9 cellular contexts compared by ENCODE assay signal in the genomic region with DNA sequence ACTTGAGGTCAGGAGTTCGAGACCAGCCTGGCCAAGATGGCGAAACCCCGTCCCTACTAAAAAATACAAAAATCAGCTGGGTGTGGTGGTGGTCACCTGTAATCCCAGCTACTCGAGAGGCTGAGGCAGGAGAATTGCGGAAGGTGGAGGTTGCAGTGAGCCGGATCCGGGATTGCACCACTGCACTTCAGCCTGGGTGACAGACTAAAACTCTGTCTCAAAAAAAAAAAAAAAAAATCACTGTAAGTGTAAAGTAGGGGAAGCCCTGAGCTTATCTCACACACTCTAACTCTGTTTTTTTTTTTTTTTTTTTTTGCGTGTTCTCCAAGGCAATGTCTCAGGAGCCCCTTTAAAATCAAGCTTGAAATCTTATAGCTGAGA. TPM values are rescaled to one million over a fixed set of nuclear protein-coding genes. Genes with fewer than 3 reads are reported as not detected.
DNase-seq lines count a peak whose midpoint lies in the region; ATAC-seq and TF ChIP-seq lines count a peak whose summit lies in the region.
"Had no signal": no experiment of that assay in that cellular context is flagged by ENCODE, and none has a peak within 500 bp of the region (broad histone marks: within the 10 kb centered on the region; RNA-seq: fewer than 3 reads in every experiment).

No MANE protein-coding gene starts in this region.

- peaks cover 8% of the 10 kb centered on the region for H3K36me3 Mint-ChIP-seq in central memory CD8-positive, alpha-beta T cell (ENCODE audit: insufficient read depth)

- peak overlapping the region; percentile 73; the same call in 1 of the 2 replicates for H2BK20ac ChIP-seq in IMR-90 (ENCODE audit: low read depth, low read length)

- H4K20me1 ChIP-seq in IMR-90 (ENCODE audit: insufficient read depth, low read length) = no peaks in the 10 kb centered on the region

- no peak for TF ChIP-seq POLR2A in IMR-90 (IDR thresholded peaks at IDR 0.05; ENCODE audit: low read depth, low read length)

- no peak for DNase-seq in IMR-90
- DNase-seq in central memory CD8-positive, alpha-beta T cell (ENCODE audit: low spot score in 2 of 2) = no peak
- DNase-seq in mucosa of descending colon = no peak
- DNase-seq in NCI-H1105 treated with DMSO at 0.1 percent for 48 hours (lab: John Stamatoyannopoulos, UW) = no peak

- H3K4me1 ChIP-seq in IMR-90 (ENCODE audit: control insufficient read depth, insufficient read depth, low read length) (peaks cover 8% of the 10 kb centered on the region), mucosa of descending colon (ENCODE audit: low read depth) (peaks cover 5% of the 10 kb centered on the region)

- H3K14ac ChIP-seq in IMR-90 (replicated peaks; ENCODE audit: low read depth, low read length) = no peak overlapping the region

- no CpG with 5 or more reads among the region's 8 CpGs for WGBS in IMR-90 (ENCODE audit: extremely low coverage in 2 of 2, insufficient read length in 1 of 2), 2 experiments

- peak overlapping the region; percentile 43 for H4K5ac ChIP-seq in IMR-90 (ENCODE audit: low read depth, low read length)

- peak overlapping the region in 1 of 2 experiments; percentile 45; a peak in 2 of 4 replicates for H4K8ac ChIP-seq in IMR-90 (ENCODE audit: low read depth in 2 of 2, low read length in 2 of 2)

- H3K27me3 Mint-ChIP-seq in central memory CD8-positive, alpha-beta T cell = no peaks in the 10 kb centered on the region

- no peak overlapping the region for H3K4me3 ChIP-seq in IMR-90 (ENCODE audit: insufficient read depth, low read depth, low read length)
- H3K4me3 ChIP-seq in mucosa of descending colon = no peak overlapping the region

- H3K36me3 ChIP-seq in IMR-90 (ENCODE audit: control insufficient read depth, insufficient read depth, low read length) (peaks cover 4% of the 10 kb centered on the region), mucosa of descending colon (ENCODE audit: low read depth) (no peaks in the 10 kb centered on the region)

- peaks cover 0 to 23% of the 10 kb centered on the region in 2 experiments; a peak in 2 of 4 replicates for H3K79me1 ChIP-seq in IMR-90 (ENCODE audit: low read depth in 1 of 2, low read length in 2 of 2)

- H3K9me1 ChIP-seq in IMR-90 (ENCODE audit: insufficient read depth, low read length) = peaks cover 6% of the 10 kb centered on the region

- H2BK5ac ChIP-seq in IMR-90 (ENCODE audit: low read depth, low read length, poor library complexity, severe bottlenecking) = peak overlapping the region; percentile 84

- TF ChIP-seq RAD21 in IMR-90 (IDR thresholded peaks at IDR 0.05; ENCODE audit: low read length) = no peak

- H3K27ac Mint-ChIP-seq in central memory CD8-positive, alpha-beta T cell (ENCODE audit: low read depth) = peak overlapping the region; percentile 96

- POLR2A ChIA-PET in IMR-90 (lab: Charles Lee; ENCODE audit: unreplicated experiment) = interaction anchor here (0.8 to 1.1 kb wide), 3 partner anchors 20 to 115 kb away, joined by 3 to 5 read pairs (median 3); no protein-coding TSS in a partner anchor

- H3K23ac ChIP-seq in IMR-90 (ENCODE audit: low read depth, low read length) = peak overlapping the region; percentile 6; the same call in 1 of the 2 replicates

- H3K9ac ChIP-seq in IMR-90 (ENCODE audit: low read depth, low read length) = 0 out of 2 replicates have a peak overlapping the region, but pooled peaks have one; percentile 38

- no TSS peak for BruUV-seq in IMR-90 (replicated peaks; lab: Mats Ljungman, UMichigan)

- H2AK5ac ChIP-seq in IMR-90 (ENCODE audit: low read depth, low read length) = peak overlapping the region; percentile 37; the same call in 1 of the 2 replicates

- peak overlapping the region; percentile 71; the same call in 1 of the 2 replicates for H3K18ac ChIP-seq in IMR-90 (ENCODE audit: low read depth, low read length)

- dilution Hi-C loops in IMR-90 (cut with HindIII; ENCODE audit: low sequenced_read_pairs, unreplicated experiment) = no loop called here

- H3K4me2 ChIP-seq in IMR-90 (ENCODE audit: low read depth, low read length) = peak overlapping the region; percentile 89

- peak overlapping the region; percentile 56; the same call in 1 of the 2 replicates for H4K91ac ChIP-seq in IMR-90 (ENCODE audit: insufficient read depth, low read depth, low read length)

- H3K27ac ChIP-seq in 22Rv1 = peak overlapping the region; percentile 50
- peak overlapping the region; percentile 51 for H3K27ac ChIP-seq in IMR-90 (ENCODE audit: insufficient read depth, low read length)

- H3K27me3 ChIP-seq in IMR-90 (ENCODE audit: control insufficient read depth, insufficient read depth, low read length) = no peaks in the 10 kb centered on the region

- no peak for ATAC-seq in IMR-90 (ENCODE audit: low read depth)
- ATAC-seq in central memory CD8-positive, alpha-beta T cell (replicated peaks; ENCODE audit: extremely low read depth, poor library complexity, severe bottlenecking) = peak; percentile 66
- peak; percentile 21 for ATAC-seq in mucosa of descending colon
- ATAC-seq in HG02884 (IDR thresholded peaks at IDR 0.05; ENCODE audit: unreplicated experiment) = no peak
- no peak for ATAC-seq in esophagus mucosa
- no peak for ATAC-seq in HG02798 (IDR thresholded peaks at IDR 0.05; ENCODE audit: poor library complexity, unreplicated experiment)

- peak overlapping the region; percentile 38; the same call in 1 of the 2 replicates for H2BK120ac ChIP-seq in IMR-90 (ENCODE audit: low read depth, low read length)

- intact Hi-C loops in IMR-90 (cut with micrococcal nuclease) = no loop called here
- intact Hi-C loops in mucosa of descending colon (cut with DNase I, micrococcal nuclease) = loop anchor here in 1 of 2 donors (10.0 kb wide), 1 partner anchor 114 kb away; a partner anchor contains a TSS

- H3K4me3 Mint-ChIP-seq in central memory CD8-positive, alpha-beta T cell = peak overlapping the region; percentile 87

- peaks cover 17% of the 10 kb centered on the region for H3K4me1 Mint-ChIP-seq in central memory CD8-positive, alpha-beta T cell

- H3K9me3 ChIP-seq in IMR-90 (ENCODE audit: control insufficient read depth, insufficient read depth, low read length) (no peaks in the 10 kb centered on the region), mucosa of descending colon (no peaks in the 10 kb centered on the region)

- in situ Hi-C loops in IMR-90 (cut with MboI; ENCODE audit: low sequenced_read_pairs) = loop anchor here (5.0 to 25.0 kb wide), 2 partner anchors 46 to 466 kb away; a partner anchor contains a TSS

- H2AFZ ChIP-seq in IMR-90 (replicated peaks; ENCODE audit: low read length, poor library complexity) = no peak overlapping the region

- CTCF ChIA-PET in IMR-90 (lab: Yijun Ruan, JAX) = interaction anchor here (0.6 to 1.0 kb wide), 5 partner anchors 19 to 215 kb away, joined by 3 to 4 read pairs (median 3); no protein-coding TSS in a partner anchor

- no peak for TF ChIP-seq CTCF in 22Rv1 (IDR thresholded peaks at IDR 0.05)
- TF ChIP-seq CTCF in IMR-90 (conservative IDR thresholded peaks at IDR 0.05; ENCODE audit: low read depth, low read length) = no peak
- TF ChIP-seq CTCF in mucosa of descending colon (IDR thresholded peaks at IDR 0.05) = no peak

- H2AK9ac ChIP-seq in IMR-90 (replicated peaks; ENCODE audit: low read depth, low read length, poor library complexity) = no peak overlapping the region

- H3K56ac ChIP-seq in IMR-90 (ENCODE audit: extremely low read depth, insufficient read depth, low read length) = no peak overlapping the region

- H3K9me3 Mint-ChIP-seq in central memory CD8-positive, alpha-beta T cell = no peaks in the 10 kb centered on the region

- peak overlapping the region; percentile 55; the same call in 1 of the 3 replicates for H2BK15ac ChIP-seq in IMR-90 (ENCODE audit: low read depth, low read length)

- H3K4ac ChIP-seq in IMR-90 (ENCODE audit: low read depth, low read length) = peak overlapping the region; percentile 69; the same call in 1 of the 2 replicates

TF ChIP-seq in IMR-90, 13 proteins besides CTCF, POLR2A, EP300 and RAD21 (continues in another document):
- no peak for TF ChIP-seq MXI1 (IDR thresholded peaks at IDR 0.05; ENCODE audit: borderline replicate concordance, low read depth, low read length)
- no peak for TF ChIP-seq SMC3 (IDR thresholded peaks at IDR 0.05; ENCODE audit: low read depth, low read length)
- TF ChIP-seq, protein P1, sequence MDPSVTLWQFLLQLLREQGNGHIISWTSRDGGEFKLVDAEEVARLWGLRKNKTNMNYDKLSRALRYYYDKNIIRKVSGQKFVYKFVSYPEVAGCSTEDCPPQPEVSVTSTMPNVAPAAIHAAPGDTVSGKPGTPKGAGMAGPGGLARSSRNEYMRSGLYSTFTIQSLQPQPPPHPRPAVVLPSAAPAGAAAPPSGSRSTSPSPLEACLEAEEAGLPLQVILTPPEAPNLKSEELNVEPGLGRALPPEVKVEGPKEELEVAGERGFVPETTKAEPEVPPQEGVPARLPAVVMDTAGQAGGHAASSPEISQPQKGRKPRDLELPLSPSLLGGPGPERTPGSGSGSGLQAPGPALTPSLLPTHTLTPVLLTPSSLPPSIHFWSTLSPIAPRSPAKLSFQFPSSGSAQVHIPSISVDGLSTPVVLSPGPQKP (IDR thresholded peaks at IDR 0.05; ENCODE audit: borderline replicate concordance, low read depth, low read length) = no peak
- TF ChIP-seq CEBPB (IDR thresholded peaks at IDR 0.05; ENCODE audit: low read depth, low read length) = no peak
- TF ChIP-seq CHD1 (IDR thresholded peaks at IDR 0.05; ENCODE audit: low read depth, low read length) = no peak
- TF ChIP-seq, protein P2, sequence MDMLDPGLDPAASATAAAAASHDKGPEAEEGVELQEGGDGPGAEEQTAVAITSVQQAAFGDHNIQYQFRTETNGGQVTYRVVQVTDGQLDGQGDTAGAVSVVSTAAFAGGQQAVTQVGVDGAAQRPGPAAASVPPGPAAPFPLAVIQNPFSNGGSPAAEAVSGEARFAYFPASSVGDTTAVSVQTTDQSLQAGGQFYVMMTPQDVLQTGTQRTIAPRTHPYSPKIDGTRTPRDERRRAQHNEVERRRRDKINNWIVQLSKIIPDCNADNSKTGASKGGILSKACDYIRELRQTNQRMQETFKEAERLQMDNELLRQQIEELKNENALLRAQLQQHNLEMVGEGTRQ (IDR thresholded peaks at IDR 0.05; ENCODE audit: low read depth, low read length) = no peak

RNA-seq across cellular contexts. Expression of a gene that starts 0.4 kb away (rescaled TPM):
- 28.3 and 38.0 TPM in 2 replicates for total RNA-seq in IMR-90 (2012; rRNA removed)
- polyA plus RNA-seq in IMR-90 (2012; rRNA removed) = 41.9 and 43.6 TPM in 2 replicates
- 15.4 and 18.3 TPM in 2 replicates for polyA plus RNA-seq in IMR-90 (2012; cell fraction: cytosol; rRNA removed)
- 30.3 and 56.5 TPM in 2 replicates for polyA plus RNA-seq in IMR-90 (2012; cell fraction: nucleus; rRNA removed; ENCODE audit: low replicate concordance)
- 10 to 100 TPM; 35.9 to 47.8 (median 41.0) TPM for total RNA-seq in mucosa of descending colon
- total RNA-seq in esophagus mucosa = 11.3 TPM

RNA-seq across cellular contexts. Expression of a gene that starts 33.2 kb away (rescaled TPM):
- total RNA-seq in IMR-90 (2012; rRNA removed) = under 0.01 and 0.36 TPM in 2 replicates
- polyA plus RNA-seq in IMR-90 (2012; rRNA removed) = 0.21 and 0.40 TPM in 2 replicates
- 0.08 and 0.20 TPM in 2 replicates for polyA plus RNA-seq in IMR-90 (2012; cell fraction: cytosol; rRNA removed)
- polyA plus RNA-seq in IMR-90 (2012; cell fraction: nucleus; rRNA removed; ENCODE audit: low replicate concordance) = 0.45 and 0.94 TPM in 2 replicates
- total RNA-seq in mucosa of descending colon = 1 to 10 TPM in 2 of 3 donors, under 1 TPM in 1; 0.51 to 1.5 (median 1.2) TPM
- total RNA-seq in esophagus mucosa = 2.6 TPM
- total RNA-seq: RPMI7951 had no signal

RNA-seq across cellular contexts. Expression of a gene that starts 52.8 kb away (rescaled TPM):
- total RNA-seq in IMR-90 (2012; rRNA removed) = 1.4 and 1.8 TPM in 2 replicates
- 1.7 TPM in 2 replicates for polyA plus RNA-seq in IMR-90 (2012; rRNA removed)
- polyA plus RNA-seq in IMR-90 (2012; cell fraction: cytosol; rRNA removed) = 1.2 and 1.4 TPM in 2 replicates
- 2.0 and 4.2 TPM in 2 replicates for polyA plus RNA-seq in IMR-90 (2012; cell fraction: nucleus; rRNA removed; ENCODE audit: low replicate concordance)
- total RNA-seq in mucosa of descending colon = 1 to 10 TPM; 4.3 to 5.2 (median 4.9) TPM
- 3.2 TPM for total RNA-seq in esophagus mucosa

Comparison
In these comparisons a context has a peak if more than half of its experiments do, and no peak if none do; other contexts are left out.
1. ATAC-seq: peak in central memory CD8-positive, alpha-beta T cell (single experiment) and mucosa of descending colon (single experiment); none in IMR-90 (single experiment), HG02884 (single experiment), esophagus mucosa (single experiment) and HG02798 (single experiment).